7 cellular contexts compared by ENCODE assay signal in the genomic region with DNA sequence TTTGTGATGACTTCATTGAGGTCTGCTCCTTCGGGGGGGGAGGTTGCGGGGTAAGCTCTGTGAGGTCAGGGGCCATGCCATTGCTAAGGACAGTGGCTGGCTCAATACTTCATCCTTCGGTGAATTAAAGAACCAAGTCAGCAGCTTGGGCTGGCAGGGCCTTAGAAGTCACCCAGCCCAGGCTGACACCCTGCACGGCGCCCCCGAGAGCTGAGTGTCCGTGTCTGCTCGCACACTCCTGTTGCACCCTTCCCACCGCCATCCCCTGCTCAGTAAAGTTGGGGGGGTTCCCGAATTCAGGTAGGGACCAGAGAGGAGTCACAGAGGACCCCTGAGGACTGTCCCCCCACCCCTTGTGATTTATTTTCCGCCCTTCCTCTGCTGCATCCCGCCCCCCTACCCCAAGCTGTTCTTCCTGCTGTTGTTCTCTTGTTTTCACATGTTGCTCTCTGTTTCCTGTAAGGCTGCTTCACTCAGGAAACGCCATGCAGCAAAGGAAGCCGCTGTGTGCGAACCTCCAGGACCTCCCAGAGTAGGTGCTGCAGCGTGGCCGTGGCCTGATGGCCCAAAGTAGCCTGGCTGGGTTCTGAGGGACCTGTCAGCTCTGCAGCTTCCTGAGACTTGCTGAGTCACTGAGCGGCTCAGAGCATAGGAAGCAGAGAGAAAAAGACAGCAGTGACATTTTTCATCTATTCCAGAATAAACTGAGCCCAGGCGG. TPM values are rescaled to one million over a fixed set of nuclear protein-coding genes. Genes with fewer than 3 reads are reported as not detected.
A peak's percentile ranks its signal among the peaks of the same experiment; 100 is the strongest.
DNase-seq lines count a peak whose midpoint lies in the region; ATAC-seq, FAIRE-seq and TF ChIP-seq lines count a peak whose summit lies in the region.

No MANE protein-coding gene starts in this region.

- TF ChIP-seq POLR2A in GM12892 (IDR thresholded peaks at IDR 0.05; ENCODE audit: low read depth, low read length), result no peak

- H3K27ac ChIP-seq in OCI-LY3 (ENCODE audit: low read length) (no peak overlapping the region), liver (ENCODE audit: low read depth in 1 of 2, low read length in 2 of 2) (peak overlapping the region; percentile 47 to 61), subcutaneous abdominal adipose tissue (ENCODE audit: low read depth, low read length) (peak overlapping the region; percentile 23)

- H3K27me3 ChIP-seq in OCI-LY3 (ENCODE audit: low read depth, low read length) (peaks cover 5% of the 10 kb centered on the region; the same call in 1 of the 2 replicates), liver (ENCODE audit: control insufficient read depth in 4 of 4, insufficient read depth in 4 of 4, low read length in 3 of 4) (no peaks in the 10 kb centered on the region), subcutaneous abdominal adipose tissue (ENCODE audit: control insufficient read depth in 5 of 5, insufficient read depth in 4 of 5, low read length in 5 of 5) (no peaks in the 10 kb centered on the region)

- TF ChIP-seq CTCF in OCI-LY3 (IDR thresholded peaks at IDR 0.05; ENCODE audit: low read depth, low read length) (no peak), liver (IDR thresholded peaks at IDR 0.05; ENCODE audit: low read depth, low read length, missing input control) (no peak)

- peak overlapping the region; percentile 46; the same call in 1 of the 2 replicates for H3K4me2 ChIP-seq in OCI-LY3 (ENCODE audit: low read length)

- H3K79me2 ChIP-seq in OCI-LY3 (ENCODE audit: low read length), result no peaks in the 10 kb centered on the region

- H3K36me3 ChIP-seq in OCI-LY3 (replicated peaks; ENCODE audit: low read depth, low read length) (no peaks in the 10 kb centered on the region), liver (ENCODE audit: control insufficient read depth in 4 of 4, insufficient read depth in 3 of 4, low read depth in 1 of 4, low read length in 3 of 4) (no peaks in the 10 kb centered on the region), subcutaneous abdominal adipose tissue (ENCODE audit: control insufficient read depth in 5 of 5, insufficient read depth in 5 of 5, low read length in 5 of 5) (no peaks in the 10 kb centered on the region)

- no peaks in the 10 kb centered on the region for H4K20me1 ChIP-seq in OCI-LY3 (ENCODE audit: insufficient read depth, low read length)

- WGBS in liver, result 66% methylated on average over 19 of the region's 19 CpGs

- H3K4me3 ChIP-seq in OCI-LY3 (ENCODE audit: low read length), result no peak overlapping the region
- no peak overlapping the region for H3K4me3 ChIP-seq in liver (ENCODE audit: low read depth in 1 of 3, low read length in 3 of 3)
- H3K4me3 ChIP-seq in subcutaneous abdominal adipose tissue (ENCODE audit: low read depth in 1 of 5, low read length in 5 of 5), result peak overlapping the region in 2 of 5 donors; percentile 10 to 17

- H3K4me1 ChIP-seq in OCI-LY3 (ENCODE audit: low read length) (peaks cover 15% of the 10 kb centered on the region), liver (ENCODE audit: control insufficient read depth in 4 of 4, insufficient read depth in 4 of 4, low read length in 3 of 4) (peaks cover 0 to 4% (median 0%) of the 10 kb centered on the region in 4 donors), subcutaneous abdominal adipose tissue (ENCODE audit: control insufficient read depth in 5 of 5, insufficient read depth in 5 of 5, low read length in 5 of 5) (peaks cover 5 to 44% (median 20%) of the 10 kb centered on the region in 5 donors)

- no peak for FAIRE-seq in GM12892 (lab: Jason Lieb, UNC)

- H2AFZ ChIP-seq in OCI-LY3 (ENCODE audit: low read depth, low read length), result 0 out of 2 replicates have a peak overlapping the region, but pooled peaks have one; percentile 39

- no peak for ATAC-seq in HG03571 (IDR thresholded peaks at IDR 0.05; ENCODE audit: unreplicated experiment)

- DNase-seq in activated effector memory CD4-positive, alpha-beta T cell treated with Interleukin-2 at 50 U/mL for 16 hours, result peak; percentile 43
- DNase-seq in SHP77 (lab: John Stamatoyannopoulos, UW) (no peak), GM12892 (ENCODE audit: insufficient read length) (no peak)

- H3K9me3 ChIP-seq in OCI-LY3 (ENCODE audit: insufficient read depth, low read length), result no peaks in the 10 kb centered on the region
- no peaks in the 10 kb centered on the region for H3K9me3 ChIP-seq in liver (ENCODE audit: control insufficient read depth in 4 of 4, low read length in 3 of 4)
- no peaks in the 10 kb centered on the region for H3K9me3 ChIP-seq in subcutaneous abdominal adipose tissue (ENCODE audit: control insufficient read depth in 5 of 5, low read length in 5 of 5)

- H3K9ac ChIP-seq in OCI-LY3 (ENCODE audit: low read length) (no peak overlapping the region), liver (ENCODE audit: low read depth in 1 of 2, low read length in 2 of 2) (no peak overlapping the region), subcutaneous abdominal adipose tissue (ENCODE audit: low read length in 5 of 5) (no peak overlapping the region)

- no peak for TF ChIP-seq RAD21 in liver (IDR thresholded peaks at IDR 0.05)

TF ChIP-seq in liver, 16 proteins besides CTCF, POLR2A, EP300 and RAD21:
- TF ChIP-seq GABPA (IDR thresholded peaks at IDR 0.05 in 1 of 2, conservative IDR thresholded peaks at IDR 0.05 in 1 of 2) (no peak), EGR1 (IDR thresholded peaks at IDR 0.05; ENCODE audit: low read depth in 2 of 2) (no peak), NR2F2 (IDR thresholded peaks at IDR 0.05) (peak; percentile 95), SP1 (IDR thresholded peaks at IDR 0.05) (peak; percentile 40), JUND (IDR thresholded peaks at IDR 0.05) (no peak), FOXA2 (IDR thresholded peaks at IDR 0.05) (no peak), RXRA (IDR thresholded peaks at IDR 0.05) (no peak)
- TF ChIP-seq, protein P1, sequence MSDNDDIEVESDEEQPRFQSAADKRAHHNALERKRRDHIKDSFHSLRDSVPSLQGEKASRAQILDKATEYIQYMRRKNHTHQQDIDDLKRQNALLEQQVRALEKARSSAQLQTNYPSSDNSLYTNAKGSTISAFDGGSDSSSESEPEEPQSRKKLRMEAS (IDR thresholded peaks at IDR 0.05), result no peak
- TF ChIP-seq, protein P2, sequence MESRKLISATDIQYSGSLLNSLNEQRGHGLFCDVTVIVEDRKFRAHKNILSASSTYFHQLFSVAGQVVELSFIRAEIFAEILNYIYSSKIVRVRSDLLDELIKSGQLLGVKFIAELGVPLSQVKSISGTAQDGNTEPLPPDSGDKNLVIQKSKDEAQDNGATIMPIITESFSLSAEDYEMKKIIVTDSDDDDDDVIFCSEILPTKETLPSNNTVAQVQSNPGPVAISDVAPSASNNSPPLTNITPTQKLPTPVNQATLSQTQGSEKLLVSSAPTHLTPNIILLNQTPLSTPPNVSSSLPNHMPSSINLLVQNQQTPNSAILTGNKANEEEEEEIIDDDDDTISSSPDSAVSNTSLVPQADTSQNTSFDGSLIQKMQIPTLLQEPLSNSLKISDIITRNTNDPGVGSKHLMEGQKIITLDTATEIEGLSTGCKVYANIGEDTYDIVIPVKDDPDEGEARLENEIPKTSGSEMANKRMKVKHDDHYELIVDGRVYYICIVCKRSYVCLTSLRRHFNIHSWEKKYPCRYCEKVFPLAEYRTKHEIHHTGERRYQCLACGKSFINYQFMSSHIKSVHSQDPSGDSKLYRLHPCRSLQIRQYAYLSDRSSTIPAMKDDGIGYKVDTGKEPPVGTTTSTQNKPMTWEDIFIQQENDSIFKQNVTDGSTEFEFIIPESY (IDR thresholded peaks at IDR 0.05), result no peak

RNA-seq across cellular contexts. Expression of a gene that starts 14.4 kb away (rescaled TPM):
- total RNA-seq in liver, result 1 to 10 TPM in 1 of 2 donors, under 1 TPM in 1; 0.14 to 1.0 TPM
- polyA plus RNA-seq in liver, result under 1 TPM; 0.08 to 0.33 TPM
- not detected for polyA plus RNA-seq in GM12892 (2012; ENCODE audit: missing spikeins)

RNA-seq across cellular contexts. Expression of a gene that starts 21.7 kb away (rescaled TPM):
- under 1 TPM; 0.05 to 0.25 TPM for total RNA-seq in liver
- polyA plus RNA-seq in liver, result under 1 TPM in 1 of 2 donors, not detected in 1; 0.06 TPM
- not detected for polyA plus RNA-seq in GM12892 (2012; ENCODE audit: missing spikeins)

RNA-seq across cellular contexts. Expression of a gene that starts 45.0 kb away (rescaled TPM):
- 10 to 100 TPM in 1 of 2 donors, not detected in 1; 12.0 TPM for total RNA-seq in liver
- under 1 TPM in 1 of 2 donors, not detected in 1; 0.16 TPM for polyA plus RNA-seq in liver
- polyA plus RNA-seq in GM12892 (2012; ENCODE audit: missing spikeins), result not detected
